8 cellular contexts compared by ENCODE assay signal in the genomic region with DNA sequence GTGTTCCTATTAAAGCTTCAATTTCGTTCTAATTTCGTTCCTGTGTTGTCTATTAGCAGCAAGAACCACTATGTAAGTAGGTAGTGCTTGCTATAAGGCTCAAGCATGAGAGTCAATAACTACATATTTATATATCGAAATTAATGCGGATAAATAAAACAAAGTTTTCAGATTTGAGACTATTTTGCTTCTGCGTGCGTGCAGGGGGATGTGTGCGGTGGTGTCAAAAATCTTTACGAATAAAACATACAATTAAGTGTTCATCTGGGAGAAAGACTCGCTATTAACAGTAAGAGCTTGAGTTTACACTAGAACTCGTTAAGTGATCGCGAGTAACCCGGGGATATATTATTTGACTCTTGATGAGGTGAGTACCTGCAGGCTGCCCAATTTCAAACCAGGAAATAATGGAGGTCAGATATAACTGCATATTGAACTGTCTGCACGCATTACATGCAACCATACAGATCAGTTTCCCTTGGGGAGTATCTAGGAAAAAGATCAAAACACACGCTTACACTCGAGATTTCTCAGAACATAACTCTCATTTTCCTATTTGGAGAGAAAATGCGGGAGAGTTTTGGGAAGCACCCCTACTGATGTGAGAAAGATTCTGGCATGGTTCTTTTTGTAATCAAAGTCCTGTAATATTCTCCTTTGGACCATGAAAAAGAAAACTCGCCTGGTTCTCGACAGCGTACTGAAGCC. TPM values are rescaled to one million over a fixed set of nuclear protein-coding genes. Genes with fewer than 3 reads are reported as not detected.
A peak's percentile ranks its signal among the peaks of the same experiment; 100 is the strongest.
DNase-seq lines count a peak whose midpoint lies in the region; ATAC-seq, FAIRE-seq and TF ChIP-seq lines count a peak whose summit lies in the region.

No MANE protein-coding gene starts in this region.

- in situ Hi-C loops in GM23248 (cut with MboI) (no loop called here), KBM-7 (cut with MboI; ENCODE audit: low pct_unique_long_range_greater_than_20kb, low sequenced_read_pairs) (no loop called here)

- H3K4me3 ChIP-seq in GM23248 (peak overlapping the region; percentile 99), SU-DHL-6 (ENCODE audit: insufficient read depth, low read length, poor library complexity, severe bottlenecking) (peak overlapping the region; percentile 97), esophagus squamous epithelium (peak overlapping the region; percentile 79 to 94 (median 90)), neutrophil (ENCODE audit: low read depth in 1 of 2, low read length in 1 of 2) (peak overlapping the region; percentile 90 to 91)

- H3K79me2 ChIP-seq in GM23248 (ENCODE audit: insufficient read depth) (peaks cover 54% of the 10 kb centered on the region), SU-DHL-6 (ENCODE audit: insufficient read depth, low read length) (peaks cover 41% of the 10 kb centered on the region)

- H3K36me3 ChIP-seq in GM23248 (ENCODE audit: low read depth): peaks cover 33% of the 10 kb centered on the region
- peaks cover 34% of the 10 kb centered on the region for H3K36me3 ChIP-seq in SU-DHL-6 (ENCODE audit: low read length)
- peaks cover 4 to 32% (median 9%) of the 10 kb centered on the region in 3 donors for H3K36me3 ChIP-seq in esophagus squamous epithelium
- peaks cover 34% of the 10 kb centered on the region for H3K36me3 ChIP-seq in neutrophil

- H3K9me2 ChIP-seq in GM23248 (ENCODE audit: insufficient read depth): no peaks in the 10 kb centered on the region
- H3K9me2 ChIP-seq in SU-DHL-6 (replicated peaks; ENCODE audit: insufficient read depth, low read length): no peaks in the 10 kb centered on the region

- H4K20me1 ChIP-seq in GM23248 (ENCODE audit: insufficient read depth) (no peaks in the 10 kb centered on the region), SU-DHL-6 (ENCODE audit: low read depth, low read length) (peaks cover 9% of the 10 kb centered on the region)

- ATAC-seq in HG02678 (IDR thresholded peaks at IDR 0.05; ENCODE audit: unreplicated experiment): no peak

- no peak for TF ChIP-seq POLR2A in esophagus squamous epithelium (IDR thresholded peaks at IDR 0.05)

- peaks cover 7% of the 10 kb centered on the region; the same call in 1 of the 2 replicates for H3F3A ChIP-seq in GM23248 (ENCODE audit: insufficient read depth)
- no peaks in the 10 kb centered on the region for H3F3A ChIP-seq in SU-DHL-6 (ENCODE audit: insufficient read depth)

- H2AFZ ChIP-seq in GM23248: peak overlapping the region; percentile 94
- peak overlapping the region; percentile 78 for H2AFZ ChIP-seq in SU-DHL-6 (ENCODE audit: low read depth, low read length, severe bottlenecking)

- no peak for TF ChIP-seq CTCF in SU-DHL-6 (IDR thresholded peaks at IDR 0.05; ENCODE audit: insufficient read depth, low read length, poor library complexity, severe bottlenecking)
- no peak for TF ChIP-seq CTCF in esophagus squamous epithelium (IDR thresholded peaks at IDR 0.05)
- no peak for TF ChIP-seq CTCF in neutrophil (IDR thresholded peaks at IDR 0.05)
- TF ChIP-seq CTCF in D721Med (IDR thresholded peaks at IDR 0.05; ENCODE audit: insufficient read depth, missing control alignments): no peak

- intact Hi-C loops in esophagus squamous epithelium (cut with DNase I): no loop called here

- FAIRE-seq in D721Med (lab: Jason Lieb, UNC): no peak

- H3K27me3 ChIP-seq in GM23248 (replicated peaks; ENCODE audit: insufficient read depth) (no peaks in the 10 kb centered on the region), SU-DHL-6 (ENCODE audit: low read length) (no peaks in the 10 kb centered on the region), esophagus squamous epithelium (no peaks in the 10 kb centered on the region), neutrophil (peaks cover 5% of the 10 kb centered on the region)

- peak; percentile 18 for DNase-seq in CD1c-positive myeloid dendritic cell (ENCODE audit: extremely low spot score)
- DNase-seq in GM23248: no peak
- DNase-seq in esophagus squamous epithelium (lab: John Stamatoyannopoulos, UW): no peak
- no peak for DNase-seq in D721Med (ENCODE audit: insufficient read length, low spot score)
- DNase-seq in KBM-7: no peak

- WGBS in GM23248 (ENCODE audit: low coverage in 1 of 2, low lambda C conversion rate in 2 of 2, missing lambda C conversion rate in 2 of 2), 2 experiments: 9 to 11% methylated on average over 20 of the region's 20 CpGs
- WGBS in esophagus squamous epithelium, 2 donors: 4 to 5% methylated on average over 17 to 20 of the region's 20 CpGs

- peak overlapping the region; percentile 96 for H3K9ac ChIP-seq in GM23248
- peak overlapping the region; percentile 89 for H3K9ac ChIP-seq in SU-DHL-6 (ENCODE audit: low read length)

- H3K9me3 ChIP-seq in GM23248 (ENCODE audit: low read depth) (no peaks in the 10 kb centered on the region), SU-DHL-6 (ENCODE audit: insufficient read depth, low read length) (no peaks in the 10 kb centered on the region), esophagus squamous epithelium (no peaks in the 10 kb centered on the region), neutrophil (no peaks in the 10 kb centered on the region)

- H3K4me2 ChIP-seq in GM23248 (ENCODE audit: unreplicated experiment) (peak overlapping the region; percentile 97), SU-DHL-6 (ENCODE audit: low read depth, low read length, poor library complexity, severe bottlenecking) (peak overlapping the region; percentile 92)

- peaks cover 32% of the 10 kb centered on the region for H3K4me1 ChIP-seq in GM23248 (ENCODE audit: insufficient read depth)
- peaks cover 0 to 50% (median 18%) of the 10 kb centered on the region in 3 donors for H3K4me1 ChIP-seq in esophagus squamous epithelium
- H3K4me1 ChIP-seq in neutrophil (ENCODE audit: control insufficient read depth in 1 of 2, insufficient read depth in 1 of 2, low read depth in 1 of 2, low read length in 1 of 2): peaks cover 49% of the 10 kb centered on the region in 2 experiments

- H3K27ac ChIP-seq in GM23248: peak overlapping the region; percentile 93
- peak overlapping the region; percentile 86; the same call in 1 of the 2 replicates for H3K27ac ChIP-seq in SU-DHL-6 (ENCODE audit: low read depth, low read length)
- H3K27ac ChIP-seq in esophagus squamous epithelium: peak overlapping the region; percentile 91 to 99 (median 96)
- peak overlapping the region; percentile 88 for H3K27ac ChIP-seq in neutrophil

RNA-seq across cellular contexts. Expression of gene TWF1, which starts 0.8 kb away (rescaled TPM):
- 197 and 246 TPM in 2 replicates for total RNA-seq in GM23248 (2014; rRNA removed; shearing (Covaris generic))
- 139 and 141 TPM in 2 replicates for polyA plus RNA-seq in GM23248 (2016; fragmentation: Nextera tagmentation; extraction: Ambion mirVana)
- total RNA-seq in esophagus squamous epithelium: 100 to 1,000 TPM; 112 to 230 (median 194) TPM

RNA-seq across cellular contexts. Expression of gene TMEM117, which starts 30.6 kb away (rescaled TPM):
- total RNA-seq in GM23248 (2014; rRNA removed; shearing (Covaris generic)): 14.4 and 19.1 TPM in 2 replicates
- polyA plus RNA-seq in GM23248 (2016; fragmentation: Nextera tagmentation; extraction: Ambion mirVana): 12.1 and 14.7 TPM in 2 replicates
- total RNA-seq in esophagus squamous epithelium: 10 to 100 TPM; 15.8 to 42.2 (median 24.0) TPM

RNA-seq across cellular contexts. Expression of gene IRAK4, which starts 46.6 kb away (rescaled TPM):
- 17.6 and 24.0 TPM in 2 replicates for total RNA-seq in GM23248 (2014; rRNA removed; shearing (Covaris generic))
- 11.5 and 12.0 TPM in 2 replicates for polyA plus RNA-seq in GM23248 (2016; fragmentation: Nextera tagmentation; extraction: Ambion mirVana)
- total RNA-seq in esophagus squamous epithelium: 10 to 100 TPM; 19.8 to 26.3 (median 22.5) TPM

RNA-seq across cellular contexts. Expression of gene PUS7L, which starts 46.7 kb away (rescaled TPM):
- 15.0 and 20.6 TPM in 2 replicates for total RNA-seq in GM23248 (2014; rRNA removed; shearing (Covaris generic))
- polyA plus RNA-seq in GM23248 (2016; fragmentation: Nextera tagmentation; extraction: Ambion mirVana): 23.1 and 23.3 TPM in 2 replicates
- total RNA-seq in esophagus squamous epithelium: 10 to 100 TPM in 3 of 4 donors, 1 to 10 TPM in 1; 5.3 to 22.2 (median 14.6) TPM
